8 cellular contexts compared by ENCODE assay signal in genomic region chr6:13814176-13814937, GRCh38. TPM values are rescaled to one million over a fixed set of nuclear protein-coding genes. Genes with fewer than 3 reads are reported as not detected.
DNase-seq lines count a peak whose midpoint lies in the region; ATAC-seq and TF ChIP-seq lines count a peak whose summit lies in the region.

A gene with protein sequence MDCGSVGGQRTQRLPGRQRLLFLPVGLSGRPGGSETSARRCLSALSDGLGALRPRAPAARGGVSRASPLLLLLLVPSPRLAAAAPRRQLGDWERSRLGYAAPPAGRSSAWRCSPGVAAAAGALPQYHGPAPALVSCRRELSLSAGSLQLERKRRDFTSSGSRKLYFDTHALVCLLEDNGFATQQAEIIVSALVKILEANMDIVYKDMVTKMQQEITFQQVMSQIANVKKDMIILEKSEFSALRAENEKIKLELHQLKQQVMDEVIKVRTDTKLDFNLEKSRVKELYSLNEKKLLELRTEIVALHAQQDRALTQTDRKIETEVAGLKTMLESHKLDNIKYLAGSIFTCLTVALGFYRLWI (minus strand): TSS chr6:13814557. CDS start chr6:13814429, 128 bp downstream.

- H3K4me1 ChIP-seq in adipocyte (ENCODE audit: control insufficient read depth, insufficient read depth, low read length) (peaks cover 30% of the 10 kb centered on the region), heart left ventricle (peaks cover 4 to 42% (median 34%) of the 10 kb centered on the region in 12 donors), transverse colon (peaks cover 26 to 44% (median 34%) of the 10 kb centered on the region in 4 donors)

- peak; percentile 80 for ATAC-seq in HG02610 (IDR thresholded peaks at IDR 0.05; ENCODE audit: unreplicated experiment)
- ATAC-seq in heart left ventricle: peak; percentile 89 to 96 (median 94)

- peak within 1 kb of the TSS; percentile 87 for H3K4me3 ChIP-seq in adipocyte (ENCODE audit: low read length)
- peak within 1 kb of the TSS; percentile 67 to 97 (median 88) for H3K4me3 ChIP-seq in heart left ventricle
- H3K4me3 ChIP-seq in transverse colon: peak within 1 kb of the TSS; percentile 84 to 93 (median 88)

- in situ Hi-C loops in transverse colon (cut with MboI; ENCODE audit: low pct_ligation_motif_present in 1 of 4, low pct_unique_long_range_greater_than_20kb in 1 of 4, low sequenced_read_pairs in 3 of 4): no loop called here

- no peaks in the 10 kb centered on the region for H3K9me3 ChIP-seq in adipocyte (ENCODE audit: control insufficient read depth, low read length)
- no peaks in the 10 kb centered on the region for H3K9me3 ChIP-seq in heart left ventricle
- no peaks in the 10 kb centered on the region for H3K9me3 ChIP-seq in transverse colon

- H3K9ac ChIP-seq in adipocyte (ENCODE audit: low read length): peak within 1 kb of the TSS; percentile 91

- intact Hi-C loops in heart left ventricle (cut with DNase I): loop anchor here in 2 of 10 donors (5.0 to 10.0 kb wide), 2 partner anchors 102 to 920 kb away; partner anchors contain the start of gene RANBP9 (in 1 of the 2)
- intact Hi-C loops in transverse colon (cut with DNase I; ENCODE audit: low total_unique reads): no loop called here

- peak in 1 of 2 donors; percentile 72 for TF ChIP-seq POLR2A in heart left ventricle (IDR thresholded peaks at IDR 0.05)
- TF ChIP-seq POLR2A in transverse colon (IDR thresholded peaks at IDR 0.05): peak; percentile 86

- 0 to 1% (median 0%) methylated on average over 3 to 81 of the region's 81 CpGs for WGBS in heart left ventricle, 4 donors
- 0% methylated on average over 15 of the region's 81 CpGs; no CpG with 5 or more reads in 1 of the 2 donors for WGBS in transverse colon (ENCODE audit: low coverage in 1 of 2), 2 donors

- TF ChIP-seq EP300 in transverse colon (IDR thresholded peaks at IDR 0.05; ENCODE audit: low read depth): no peak

- H3K27me3 ChIP-seq in adipocyte (replicated peaks; ENCODE audit: control insufficient read depth, insufficient read depth, low read length): no peaks in the 10 kb centered on the region
- no peaks in the 10 kb centered on the region for H3K27me3 ChIP-seq in heart left ventricle
- no peaks in the 10 kb centered on the region for H3K27me3 ChIP-seq in transverse colon

- peak; percentile 76 for DNase-seq in NCI-H1092 treated with DMSO at 0.1 percent for 48 hours (lab: John Stamatoyannopoulos, UW)
- peak; percentile 59 for DNase-seq in T follicular helper cell (ENCODE audit: low read depth)
- peak; percentile 96 for DNase-seq in adipocyte (ENCODE audit: low read depth)
- DNase-seq in heart left ventricle: peak; percentile 88 to 94 (median 92)
- DNase-seq in pons (ENCODE audit: low spot score): peak; percentile 82
- DNase-seq in transverse colon: peak; percentile 91

- peak within 1 kb of the TSS; percentile 81 to 99 (median 97) for H3K27ac ChIP-seq in heart left ventricle
- H3K27ac ChIP-seq in transverse colon: peak within 1 kb of the TSS; percentile 97 to 99 (median 98)

- TF ChIP-seq CTCF in GM12873 (IDR thresholded peaks at IDR 0.05; ENCODE audit: insufficient read depth, low read depth, low read length, missing control alignments) (peak; percentile 29), heart left ventricle (IDR thresholded peaks at IDR 0.05) (peak in 6 of 12 donors; percentile 7 to 51 (median 38)), transverse colon (IDR thresholded peaks at IDR 0.05) (peak in 1 of 5 experiments; percentile 1)

- H3K36me3 ChIP-seq in adipocyte (ENCODE audit: control insufficient read depth, insufficient read depth, low read length, severe bottlenecking) (no peaks in the 10 kb centered on the region), heart left ventricle (no peaks in the 10 kb centered on the region), transverse colon (no peaks in the 10 kb centered on the region)

RNA-seq across cellular contexts. Expression of the gene that starts here (rescaled TPM):
- total RNA-seq in heart left ventricle (10 to 100 TPM; 16.3 to 32.1 (median 28.0) TPM), transverse colon (10 to 100 TPM; 25.7 to 58.7 (median 31.1) TPM)
- polyA plus RNA-seq in heart left ventricle: 10 to 100 TPM; 12.6 to 62.0 TPM

Comparison
In these comparisons a context has a peak if more than half of its experiments do, and no peak if none do; other contexts are left out.
1. Peak in every context shown above with its lines: DNase-seq, ATAC-seq, H3K4me3 ChIP-seq and H3K27ac ChIP-seq.